Comparison of ENCODE assay signal across 14 cellular contexts in the genomic region with DNA sequence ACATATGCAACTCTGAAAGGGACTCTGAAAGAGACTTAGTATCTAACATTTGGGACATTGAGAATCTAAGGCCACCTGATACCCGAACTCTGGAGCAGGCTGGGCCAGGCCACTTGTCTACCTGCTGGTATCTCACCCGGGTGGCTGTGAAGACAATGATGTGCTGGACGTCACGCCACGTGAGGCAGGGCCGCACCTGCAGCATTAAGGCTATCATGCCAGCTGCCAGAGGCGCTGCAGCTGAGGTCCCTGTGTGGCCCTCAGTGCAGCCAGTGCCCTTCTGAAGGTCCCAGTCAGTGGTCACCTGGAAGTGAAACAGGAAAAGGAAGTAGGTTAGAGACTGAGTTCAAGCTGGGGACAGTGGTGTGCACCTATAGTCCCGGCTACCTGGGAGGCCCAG. TPM values are rescaled to one million over a fixed set of nuclear protein-coding genes. Genes with fewer than 3 reads are reported as not detected.
DNase-seq lines count a peak whose midpoint lies in the region; ATAC-seq and TF ChIP-seq lines count a peak whose summit lies in the region.
"Had no signal": no experiment of that assay in that cellular context is flagged by ENCODE, and none has a peak within 500 bp of the region (broad histone marks: within the 10 kb centered on the region; RNA-seq: fewer than 3 reads in every experiment).

No MANE protein-coding gene starts in this region.

- H3K27ac ChIP-seq in heart right ventricle (peak overlapping the region; percentile 82 to 97 (median 90)), esophagus squamous epithelium (peak overlapping the region; percentile 72 to 93 (median 84)), psoas muscle (peak overlapping the region; percentile 86), aorta (ENCODE audit: low read depth in 1 of 2, low read length in 2 of 2) (peak overlapping the region; percentile 92 to 100)
- H3K27ac ChIP-seq: neural progenitor cell had no signal

- H3K36me3 ChIP-seq in heart right ventricle, result peaks cover 0 to 100% (median 46%) of the 10 kb centered on the region in 9 donors
- peaks cover 25 to 100% (median 30%) of the 10 kb centered on the region in 3 donors for H3K36me3 ChIP-seq in esophagus squamous epithelium
- peaks cover 8 to 70% of the 10 kb centered on the region in 2 donors for H3K36me3 ChIP-seq in psoas muscle (ENCODE audit: insufficient read depth in 1 of 2, low read depth in 1 of 2)
- H3K36me3 ChIP-seq in aorta (ENCODE audit: control insufficient read depth in 1 of 2, insufficient read depth in 2 of 2, low read length in 1 of 2), result no peaks in the 10 kb centered on the region
- H3K36me3 ChIP-seq: neural progenitor cell had no signal

- no peaks in the 10 kb centered on the region for H3K27me3 Mint-ChIP-seq in activated naive CD8-positive, alpha-beta T cell treated with anti-CD3 and anti-CD28 coated beads, Interleukin-2, amount 50 U/mL, for 24 hours

- intact Hi-C loops in heart right ventricle (cut with DNase I), result loop anchor here in 2 of 10 donors (5.0 kb wide), 2 partner anchors 42 to 427 kb away; partner anchors contain the start of genes APOA5 (in 1 of the 2) and SIDT2 (in 1 of the 2)
- intact Hi-C loops in Right ventricle myocardium inferior (cut with DNase I), result loop anchor here (2.0 kb wide), 1 partner anchor 21 kb away; the partner anchor contains the start of gene TAGLN
- intact Hi-C loops in esophagus squamous epithelium (cut with DNase I), result no loop called here
- intact Hi-C loops in psoas muscle (cut with DNase I), result loop anchor here in 1 of 2 donors (5.0 kb wide), 1 partner anchor 37 kb away; no protein-coding TSS in a partner anchor
- intact Hi-C loops in aorta (cut with DNase I), result loop anchor here in 1 of 2 donors (2.0 kb wide), 1 partner anchor 21 kb away; the partner anchor contains the start of gene TAGLN

- H3K9me3 ChIP-seq in heart right ventricle (no peaks in the 10 kb centered on the region), esophagus squamous epithelium (no peaks in the 10 kb centered on the region), psoas muscle (no peaks in the 10 kb centered on the region), aorta (ENCODE audit: control insufficient read depth, low read length) (no peaks in the 10 kb centered on the region)
- H3K9me3 ChIP-seq: lower lobe of right lung, spleen had no signal

- no peak for TF ChIP-seq POLR2A in esophagus squamous epithelium (IDR thresholded peaks at IDR 0.05)

- ATAC-seq in heart right ventricle (no peak), Right ventricle myocardium inferior (no peak), psoas muscle (no peak), aorta (ENCODE audit: low FRiP score) (no peak)
- ATAC-seq in activated naive CD8-positive, alpha-beta T cell treated with anti-CD3 and anti-CD28 coated beads, Interleukin-2, amount 50 U/mL, for 24 hours, result no peak
- ATAC-seq: lower lobe of right lung had no signal

- H3K27me3 ChIP-seq in heart right ventricle (no peaks in the 10 kb centered on the region), esophagus squamous epithelium (no peaks in the 10 kb centered on the region), psoas muscle (ENCODE audit: insufficient read depth in 3 of 3, low read length in 2 of 3) (no peaks in the 10 kb centered on the region), aorta (ENCODE audit: control insufficient read depth in 1 of 2, insufficient read depth in 2 of 2, low read length in 1 of 2) (no peaks in the 10 kb centered on the region)
- H3K27me3 ChIP-seq: neural progenitor cell, spleen had no signal

- WGBS in heart right ventricle, 2 donors, result 88 to 92% methylated on average over 8 of the region's 8 CpGs
- WGBS in esophagus squamous epithelium, 2 donors, result 82 to 90% methylated on average over 1 of the region's 8 CpGs
- 74 to 81% (median 81%) methylated on average over 8 of the region's 8 CpGs for WGBS in psoas muscle, 3 donors
- WGBS in aorta, 2 donors, result 84 to 85% methylated on average over 8 of the region's 8 CpGs

- TF ChIP-seq CTCF in heart right ventricle (IDR thresholded peaks at IDR 0.05) (no peak), esophagus squamous epithelium (IDR thresholded peaks at IDR 0.05) (no peak), psoas muscle (IDR thresholded peaks at IDR 0.05) (no peak)

- H3K4me1 Mint-ChIP-seq in activated naive CD8-positive, alpha-beta T cell treated with anti-CD3 and anti-CD28 coated beads, Interleukin-2, amount 50 U/mL, for 24 hours, result peaks cover 2% of the 10 kb centered on the region

- no peak overlapping the region for H3K27ac Mint-ChIP-seq in activated naive CD8-positive, alpha-beta T cell treated with anti-CD3 and anti-CD28 coated beads, Interleukin-2, amount 50 U/mL, for 24 hours
- H3K27ac Mint-ChIP-seq: neural progenitor cell had no signal

- peaks cover 32 to 70% (median 54%) of the 10 kb centered on the region in 9 donors for H3K4me1 ChIP-seq in heart right ventricle
- peaks cover 9 to 71% (median 34%) of the 10 kb centered on the region in 3 donors for H3K4me1 ChIP-seq in esophagus squamous epithelium
- peaks cover 48% of the 10 kb centered on the region for H3K4me1 ChIP-seq in psoas muscle
- peaks cover 4 to 16% of the 10 kb centered on the region in 2 donors for H3K4me1 ChIP-seq in aorta (ENCODE audit: control insufficient read depth in 1 of 2, insufficient read depth in 2 of 2, low read length in 2 of 2)

- DNase-seq in heart right ventricle (peak in 1 of 2 donors; percentile 10), Right ventricle myocardium inferior (ENCODE audit: missing footprints) (no peak), esophagus squamous epithelium (lab: John Stamatoyannopoulos, UW) (no peak), psoas muscle (no peak), aorta (peak in 1 of 2 donors; percentile 66), NCI-H1417 (lab: John Stamatoyannopoulos, UW) (no peak), NCI-H526 (lab: John Stamatoyannopoulos, UW) (no peak)
- no peak for DNase-seq in activated naive CD8-positive, alpha-beta T cell treated with anti-CD3 and anti-CD28 coated beads, Interleukin-2, amount 50 U/mL, for 24 hours
- DNase-seq: activated CD8-positive, alpha-beta memory T cell treated with anti-CD3 and anti-CD28 coated beads, Interleukin-2, amount 50 U/mL, for 48 hours; H7; lower lobe of right lung; MM.1S; spleen had no signal

- H3K4me3 Mint-ChIP-seq in activated naive CD8-positive, alpha-beta T cell treated with anti-CD3 and anti-CD28 coated beads, Interleukin-2, amount 50 U/mL, for 24 hours, result no peak overlapping the region
- H3K4me3 Mint-ChIP-seq: neural progenitor cell had no signal

- H3K36me3 Mint-ChIP-seq in activated naive CD8-positive, alpha-beta T cell treated with anti-CD3 and anti-CD28 coated beads, Interleukin-2, amount 50 U/mL, for 24 hours (ENCODE audit: low read depth), result peaks cover 65% of the 10 kb centered on the region

- H3K4me3 ChIP-seq in heart right ventricle (no peak overlapping the region), esophagus squamous epithelium (no peak overlapping the region), psoas muscle (no peak overlapping the region), aorta (ENCODE audit: low read length in 2 of 2) (no peak overlapping the region)
- H3K4me3 ChIP-seq: lower lobe of right lung, neural progenitor cell, spleen had no signal

- no peaks in the 10 kb centered on the region for H3K9me3 Mint-ChIP-seq in activated naive CD8-positive, alpha-beta T cell treated with anti-CD3 and anti-CD28 coated beads, Interleukin-2, amount 50 U/mL, for 24 hours
- H3K9me3 Mint-ChIP-seq: neural progenitor cell had no signal

RNA-seq across cellular contexts. Expression of gene PCSK7, which starts 12.4 kb away (rescaled TPM):
- total RNA-seq in heart right ventricle, result 10 to 100 TPM; 20.5 to 33.6 (median 26.2) TPM
- polyA plus RNA-seq in heart right ventricle, result 10 to 100 TPM; 29.8 to 47.0 TPM
- total RNA-seq in Right ventricle myocardium inferior, result 26.7 TPM
- total RNA-seq in esophagus squamous epithelium, result 10 to 100 TPM; 28.7 to 53.3 (median 45.0) TPM
- 10 to 100 TPM; 15.8 to 23.6 (median 20.8) TPM for total RNA-seq in psoas muscle
- polyA plus RNA-seq in psoas muscle, result 10 to 100 TPM in 2 of 3 donors, 1 to 10 TPM in 1; 9.9 to 17.5 (median 13.4) TPM
- 10 to 100 TPM; 52.8 to 71.5 TPM for total RNA-seq in aorta
- polyA plus RNA-seq in aorta, result 10 to 100 TPM; 23.5 to 57.0 TPM

RNA-seq across cellular contexts. Expression of gene RNF214, which starts 13.0 kb away (rescaled TPM):
- total RNA-seq in heart right ventricle, result 10 to 100 TPM; 20.3 to 33.5 (median 27.6) TPM
- 1 to 10 TPM; 7.3 to 7.7 TPM for polyA plus RNA-seq in heart right ventricle
- total RNA-seq in Right ventricle myocardium inferior, result 17.3 TPM
- total RNA-seq in esophagus squamous epithelium, result 10 to 100 TPM in 1 of 4 donors, 1 to 10 TPM in 3; 5.0 to 10.5 (median 5.6) TPM
- total RNA-seq in psoas muscle, result 10 to 100 TPM; 31.0 to 39.4 (median 34.7) TPM
- 10 to 100 TPM; 12.4 to 19.7 (median 16.8) TPM for polyA plus RNA-seq in psoas muscle
- 10 to 100 TPM; 27.2 to 32.7 TPM for total RNA-seq in aorta
- polyA plus RNA-seq in aorta, result 10 to 100 TPM; 10.9 to 16.7 TPM

RNA-seq across cellular contexts. Expression of gene TAGLN, which starts 20.3 kb away (rescaled TPM):
- 100 to 1,000 TPM in 5 of 10 donors, 10 to 100 TPM in 5; 71.7 to 215 (median 99.9) TPM for total RNA-seq in heart right ventricle
- polyA plus RNA-seq in heart right ventricle, result 100 to 1,000 TPM; 319 to 883 TPM
- total RNA-seq in Right ventricle myocardium inferior, result 122 TPM
- 1,000 to 10,000 TPM in 1 of 4 donors, 100 to 1,000 TPM in 2, 10 to 100 TPM in 1; 64.8 to 1,356 (median 373) TPM for total RNA-seq in esophagus squamous epithelium
- total RNA-seq in psoas muscle, result 10 to 100 TPM; 36.2 to 73.0 (median 51.7) TPM
- 100 to 1,000 TPM in 2 of 3 donors, 10 to 100 TPM in 1; 86.5 to 140 (median 117) TPM for polyA plus RNA-seq in psoas muscle
- total RNA-seq in aorta, result over 10,000 TPM in 1 of 2 donors, 1,000 to 10,000 TPM in 1; 4,857 to 10,188 TPM
- over 10,000 TPM; 12,625 to 13,815 TPM for polyA plus RNA-seq in aorta

RNA-seq across cellular contexts. Expression of gene SIDT2, which starts 40.9 kb away (rescaled TPM):
- total RNA-seq in heart right ventricle (10 to 100 TPM; 16.2 to 33.6 (median 22.0) TPM), Right ventricle myocardium inferior (26.1 TPM), esophagus squamous epithelium (10 to 100 TPM in 2 of 4 donors, 1 to 10 TPM in 2; 6.9 to 20.0 (median 9.4) TPM), psoas muscle (10 to 100 TPM; 12.6 to 22.8 (median 19.9) TPM), aorta (10 to 100 TPM; 51.2 to 81.3 TPM)
- polyA plus RNA-seq in heart right ventricle (10 to 100 TPM; 13.0 to 28.1 TPM), psoas muscle (10 to 100 TPM in 1 of 3 donors, 1 to 10 TPM in 2; 7.1 to 10.5 (median 7.3) TPM), aorta (10 to 100 TPM; 10.4 to 62.9 TPM)
